In genomic region chr19:42217522-42218442, GRCh38 we compare ENCODE assay signal across 8 cellular contexts. TPM values are rescaled to one million over a fixed set of nuclear protein-coding genes. Genes with fewer than 3 reads are reported as not detected.
DNase-seq lines count a peak whose midpoint lies in the region; ATAC-seq and TF ChIP-seq lines count a peak whose summit lies in the region.

A gene with protein sequence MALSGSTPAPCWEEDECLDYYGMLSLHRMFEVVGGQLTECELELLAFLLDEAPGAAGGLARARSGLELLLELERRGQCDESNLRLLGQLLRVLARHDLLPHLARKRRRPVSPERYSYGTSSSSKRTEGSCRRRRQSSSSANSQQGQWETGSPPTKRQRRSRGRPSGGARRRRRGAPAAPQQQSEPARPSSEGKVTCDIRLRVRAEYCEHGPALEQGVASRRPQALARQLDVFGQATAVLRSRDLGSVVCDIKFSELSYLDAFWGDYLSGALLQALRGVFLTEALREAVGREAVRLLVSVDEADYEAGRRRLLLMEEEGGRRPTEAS (minus strand): TSS chr19:42217677. CDS start chr19:42217007, 670 bp downstream.

- peak within 1 kb of the TSS; percentile 91 for H3K4me3 Mint-ChIP-seq in activated T-helper 2 cell treated with anti-CD3 and anti-CD28 coated beads, Interferon-gamma antibody, Interleukin-2, Interleukin-4, amounts not matched to agents 10 μg/mL and 5 μg/mL and 100 μg/mL, durations not matched to agents 14 hours and 24 hours and 36 hours (ENCODE audit: low read depth)
- peak within 1 kb of the TSS; percentile 96 for H3K4me3 Mint-ChIP-seq in natural killer cell treated with Interleukin-12 subunit alpha and Interleukin-12 subunit beta and Interleukin-15 and Interleukin-18, amount 100 ng/mL, for 72 hours

- H3K27ac Mint-ChIP-seq in activated T-helper 2 cell treated with anti-CD3 and anti-CD28 coated beads, Interferon-gamma antibody, Interleukin-2, Interleukin-4, amounts not matched to agents 10 μg/mL and 5 μg/mL and 100 μg/mL, durations not matched to agents 14 hours and 24 hours and 36 hours: peak within 1 kb of the TSS; percentile 95
- H3K27ac Mint-ChIP-seq in natural killer cell treated with Interleukin-12 subunit alpha and Interleukin-12 subunit beta and Interleukin-15 and Interleukin-18, amount 100 ng/mL, for 72 hours: peak within 1 kb of the TSS; percentile 87 to 93

- no peaks in the 10 kb centered on the region for H3K9me2 ChIP-seq in DOHH2 (replicated peaks; ENCODE audit: control insufficient read depth, low read length)

- peaks cover 48% of the 10 kb centered on the region for H3K4me1 ChIP-seq in DOHH2 (ENCODE audit: control insufficient read depth, low read length)
- peaks cover 6% of the 10 kb centered on the region for H3K4me1 ChIP-seq in RWPE2 (ENCODE audit: insufficient read depth, poor library complexity, severe bottlenecking)

- no peaks in the 10 kb centered on the region for H3K9me3 Mint-ChIP-seq in activated T-helper 2 cell treated with anti-CD3 and anti-CD28 coated beads, Interferon-gamma antibody, Interleukin-2, Interleukin-4, amounts not matched to agents 10 μg/mL and 5 μg/mL and 100 μg/mL, durations not matched to agents 14 hours and 24 hours and 36 hours
- no peaks in the 10 kb centered on the region for H3K9me3 Mint-ChIP-seq in natural killer cell treated with Interleukin-12 subunit alpha and Interleukin-12 subunit beta and Interleukin-15 and Interleukin-18, amount 100 ng/mL, for 72 hours

- peaks cover 14% of the 10 kb centered on the region; the same call in 1 of the 2 replicates for H4K20me1 ChIP-seq in DOHH2 (ENCODE audit: control insufficient read depth, insufficient read depth, low read depth, low read length)

- H3K36me3 ChIP-seq in DOHH2 (ENCODE audit: control insufficient read depth, low read length) (peaks cover 63% of the 10 kb centered on the region), RWPE2 (ENCODE audit: low read depth) (peaks cover 42% of the 10 kb centered on the region)

- H3K9me3 ChIP-seq in DOHH2 (ENCODE audit: control insufficient read depth, insufficient read depth, low read length) (no peaks in the 10 kb centered on the region), RWPE2 (ENCODE audit: severe bottlenecking) (no peaks in the 10 kb centered on the region)

- no peaks in the 10 kb centered on the region for H3K27me3 Mint-ChIP-seq in activated T-helper 2 cell treated with anti-CD3 and anti-CD28 coated beads, Interferon-gamma antibody, Interleukin-2, Interleukin-4, amounts not matched to agents 10 μg/mL and 5 μg/mL and 100 μg/mL, durations not matched to agents 14 hours and 24 hours and 36 hours (ENCODE audit: low read depth)
- H3K27me3 Mint-ChIP-seq in natural killer cell treated with Interleukin-12 subunit alpha and Interleukin-12 subunit beta and Interleukin-15 and Interleukin-18, amount 100 ng/mL, for 72 hours: no peaks in the 10 kb centered on the region

- H3K36me3 Mint-ChIP-seq in activated T-helper 2 cell treated with anti-CD3 and anti-CD28 coated beads, Interferon-gamma antibody, Interleukin-2, Interleukin-4, amounts not matched to agents 10 μg/mL and 5 μg/mL and 100 μg/mL, durations not matched to agents 14 hours and 24 hours and 36 hours (ENCODE audit: low read depth): peaks cover 36% of the 10 kb centered on the region
- H3K36me3 Mint-ChIP-seq in natural killer cell treated with Interleukin-12 subunit alpha and Interleukin-12 subunit beta and Interleukin-15 and Interleukin-18, amount 100 ng/mL, for 72 hours: peaks cover 13% of the 10 kb centered on the region

- H3K27ac ChIP-seq in DOHH2 (ENCODE audit: low read depth, low read length) (peak within 1 kb of the TSS; percentile 69), RWPE2 (ENCODE audit: poor library complexity, severe bottlenecking) (peak within 1 kb of the TSS; percentile 67)

- peak; percentile 96 for DNase-seq in H4 (ENCODE audit: low spot score)
- peak; percentile 96 for DNase-seq in LoVo (ENCODE audit: low spot score)
- DNase-seq in RWPE2 (ENCODE audit: low spot score): peak; percentile 94
- peak; percentile 100 for DNase-seq in activated T-helper 2 cell treated with anti-CD3 and anti-CD28 coated beads, Interferon-gamma antibody, Interleukin-2, Interleukin-4, amounts not matched to agents 10 μg/mL and 5 μg/mL and 100 μg/mL, durations not matched to agents 14 hours and 24 hours and 36 hours (ENCODE audit: low spot score)
- DNase-seq in fibroblast of mammary gland (ENCODE audit: low read depth): peak; percentile 99
- peak; percentile 99 for DNase-seq in natural killer cell treated with Interleukin-12 subunit alpha and Interleukin-12 subunit beta and Interleukin-15 and Interleukin-18, amount 100 ng/mL, for 72 hours (ENCODE audit: low spot score)
- peak; percentile 100 for DNase-seq in stimulated activated naive CD8-positive, alpha-beta T cell treated with anti-CD3 and anti-CD28 coated beads, Interleukin-15, Interleukin-2, amounts not matched to agents 100 U/mL and 50 U/mL, for 24 hours

- H3K4me3 ChIP-seq in DOHH2 (ENCODE audit: low read length) (peak within 1 kb of the TSS; percentile 98), RWPE2 (ENCODE audit: severe bottlenecking) (peak within 1 kb of the TSS; percentile 68), fibroblast of mammary gland (ENCODE audit: control insufficient read depth, low read depth, low read length) (peak within 1 kb of the TSS; percentile 93)

- H3F3A ChIP-seq in DOHH2 (ENCODE audit: control insufficient read depth, insufficient read depth): no peaks in the 10 kb centered on the region

- intact Hi-C loops in activated T-helper 2 cell treated with anti-CD3 and anti-CD28 coated beads, Interferon-gamma antibody, Interleukin-2, Interleukin-4, amounts not matched to agents 10 μg/mL and 5 μg/mL and 100 μg/mL, durations not matched to agents 14 hours and 24 hours and 36 hours (cut with micrococcal nuclease): loop anchor here (1.0 to 2.0 kb wide), 3 partner anchors 16 to 95 kb away; partner anchors contain the start of gene CIC

- peaks cover 50% of the 10 kb centered on the region for H3K4me1 Mint-ChIP-seq in activated T-helper 2 cell treated with anti-CD3 and anti-CD28 coated beads, Interferon-gamma antibody, Interleukin-2, Interleukin-4, amounts not matched to agents 10 μg/mL and 5 μg/mL and 100 μg/mL, durations not matched to agents 14 hours and 24 hours and 36 hours (ENCODE audit: low read depth)
- peaks cover 64 to 74% of the 10 kb centered on the region in 2 donors for H3K4me1 Mint-ChIP-seq in natural killer cell treated with Interleukin-12 subunit alpha and Interleukin-12 subunit beta and Interleukin-15 and Interleukin-18, amount 100 ng/mL, for 72 hours (ENCODE audit: low read depth in 2 of 2)

- ATAC-seq in RWPE2 (ENCODE audit: low read depth): peak; percentile 60
- peak; percentile 90 to 92 for ATAC-seq in natural killer cell treated with Interleukin-12 subunit alpha and Interleukin-12 subunit beta and Interleukin-15 and Interleukin-18, amount 100 ng/mL, for 72 hours
- peak; percentile 81 for ATAC-seq in stimulated activated naive CD8-positive, alpha-beta T cell treated with anti-CD3 and anti-CD28 coated beads, Interleukin-15, Interleukin-2, amounts not matched to agents 100 U/mL and 50 U/mL, for 24 hours

- H3K79me2 ChIP-seq in DOHH2 (ENCODE audit: control insufficient read depth, low read length): peaks cover 94% of the 10 kb centered on the region

- peak within 1 kb of the TSS; percentile 89 for H3K4me2 ChIP-seq in DOHH2 (ENCODE audit: low read length)

- H3K27me3 ChIP-seq in DOHH2 (ENCODE audit: control insufficient read depth, low read length) (no peaks in the 10 kb centered on the region), RWPE2 (ENCODE audit: insufficient read depth, poor library complexity, severe bottlenecking) (no peaks in the 10 kb centered on the region)

- TF ChIP-seq CTCF in DOHH2 (IDR thresholded peaks at IDR 0.05; ENCODE audit: low read depth, low read length, poor library complexity, severe bottlenecking) (no peak), RWPE2 (IDR thresholded peaks at IDR 0.05; ENCODE audit: poor library complexity, severe bottlenecking) (no peak), fibroblast of mammary gland (conservative IDR thresholded peaks at IDR 0.05; ENCODE audit: control insufficient read depth, insufficient read depth, low read depth, low read length) (no peak)

RNA-seq across cellular contexts. Expression of the gene that starts here (rescaled TPM):
- 10.4 and 14.8 TPM in 2 replicates for total RNA-seq in H4 (2014; rRNA removed; shearing (Covaris generic))
- 32.1 and 33.6 TPM in 2 replicates for total RNA-seq in activated T-helper 2 cell treated with anti-CD3 and anti-CD28 coated beads, Interferon-gamma antibody, Interleukin-2, Interleukin-4, amounts not matched to agents 10 μg/mL and 5 μg/mL and 100 μg/mL, durations not matched to agents 14 hours and 24 hours and 36 hours
- 10 to 100 TPM; 28.5 to 33.2 TPM for total RNA-seq in natural killer cell treated with Interleukin-12 subunit alpha and Interleukin-12 subunit beta and Interleukin-15 and Interleukin-18, amount 100 ng/mL, for 72 hours

Comparison
In these comparisons a context has a peak if more than half of its experiments do, and no peak if none do; other contexts are left out.
1. Peak in every context shown above with its lines: DNase-seq, ATAC-seq, H3K4me3 ChIP-seq and H3K27ac ChIP-seq.